9 cellular contexts compared by ENCODE assay signal in genomic region chr7:148964510-148965267, GRCh38.
DNase-seq lines count a peak whose midpoint lies in the region; ATAC-seq and TF ChIP-seq lines count a peak whose summit lies in the region.
"Had no signal": no experiment of that assay in that cellular context is flagged by ENCODE, and none has a peak within 500 bp of the region (broad histone marks: within the 10 kb centered on the region; RNA-seq: fewer than 3 reads in every experiment).

No MANE protein-coding gene starts in this region.

- TF ChIP-seq CTCF in left lung (IDR thresholded peaks at IDR 0.05) (no peak), testis (IDR thresholded peaks at IDR 0.05) (no peak)

- intact Hi-C loops in left lung (cut with DNase I) (loop anchor here (10.0 kb wide), 2 partner anchors 390 to 460 kb away; no protein-coding TSS in a partner anchor), testis (cut with DNase I; ENCODE audit: low total_unique reads) (loop anchor here (5.0 kb wide), 1 partner anchor 462 kb away; no protein-coding TSS in a partner anchor)

- H3K4me3 Mint-ChIP-seq in activated T-cell treated with anti-CD3 and anti-CD28 coated beads, Interleukin-2, amount 50 U/mL, for 72 hours, result peak overlapping the region; percentile 85 to 96
- H3K4me3 Mint-ChIP-seq in activated CD8-positive, alpha-beta T cell treated with anti-CD3 and anti-CD28 coated beads, Interleukin-2, amount 10 ng/mL, durations not matched to agents 7 days and 5 days, result peak overlapping the region; percentile 90

- H3K27me3 ChIP-seq in left lung, result no peaks in the 10 kb centered on the region
- no peaks in the 10 kb centered on the region for H3K27me3 ChIP-seq in testis

- peaks cover 6% of the 10 kb centered on the region for H3K27me3 Mint-ChIP-seq in activated T-cell treated with anti-CD3 and anti-CD28 coated beads, Interleukin-2, amount 50 U/mL, for 72 hours (ENCODE audit: low read depth)
- peaks cover 7% of the 10 kb centered on the region for H3K27me3 Mint-ChIP-seq in activated CD8-positive, alpha-beta T cell treated with anti-CD3 and anti-CD28 coated beads, Interleukin-2, amount 10 ng/mL, durations not matched to agents 7 days and 5 days (ENCODE audit: low read depth)

- H3K4me3 ChIP-seq in left lung (peak overlapping the region; percentile 33 to 54), testis (peak overlapping the region; percentile 29 to 55)

- peaks cover 0 to 12% of the 10 kb centered on the region in 2 donors for H3K4me1 ChIP-seq in left lung
- H3K4me1 ChIP-seq in testis, result peaks cover 6% of the 10 kb centered on the region

- no peaks in the 10 kb centered on the region for H3K36me3 Mint-ChIP-seq in activated T-cell treated with anti-CD3 and anti-CD28 coated beads, Interleukin-2, amount 50 U/mL, for 72 hours (ENCODE audit: insufficient read depth in 2 of 2)
- H3K36me3 Mint-ChIP-seq in activated CD8-positive, alpha-beta T cell treated with anti-CD3 and anti-CD28 coated beads, Interleukin-2, amount 10 ng/mL, durations not matched to agents 7 days and 5 days (ENCODE audit: low read depth), result no peaks in the 10 kb centered on the region

- CTCF ChIA-PET in activated CD8-positive, alpha-beta T cell treated with anti-CD3 and anti-CD28 coated beads, Interleukin-2, amount 10 ng/mL, durations not matched to agents 7 days and 5 days (lab: Charles Lee), result interaction anchor here (0.8 to 3.0 kb wide), 10 partner anchors 10 to 437 kb away, joined by 3 to 26 read pairs (median 6); no protein-coding TSS in a partner anchor

- H3K9me3 ChIP-seq in left lung, result no peaks in the 10 kb centered on the region
- H3K9me3 ChIP-seq in testis, result no peaks in the 10 kb centered on the region

- no peak overlapping the region for H3K27ac ChIP-seq in left lung
- H3K27ac ChIP-seq in testis, result peak overlapping the region; percentile 3 to 65

- DNase-seq in activated T-cell treated with anti-CD3 and anti-CD28 coated beads, Interleukin-2, amount 50 U/mL, for 72 hours, result no peak
- DNase-seq in activated T-cell treated with anti-CD3 and anti-CD28 coated beads, Interleukin-2, amount 50 U/mL, for 1 hour, result no peak
- DNase-seq in activated CD8-positive, alpha-beta T cell treated with anti-CD3 and anti-CD28 coated beads, Interleukin-2, amount 10 ng/mL, durations not matched to agents 7 days and 5 days, result no peak
- no peak for DNase-seq in left lung
- no peak for DNase-seq in testis
- no peak for DNase-seq in NAMALWA (ENCODE audit: low spot score)
- DNase-seq in EL, result no peak
- DNase-seq: HCEC 1CT had no signal

- peaks cover 37% of the 10 kb centered on the region for H3K4me1 Mint-ChIP-seq in activated T-cell treated with anti-CD3 and anti-CD28 coated beads, Interleukin-2, amount 50 U/mL, for 72 hours (ENCODE audit: low read depth)
- H3K4me1 Mint-ChIP-seq in activated CD8-positive, alpha-beta T cell treated with anti-CD3 and anti-CD28 coated beads, Interleukin-2, amount 10 ng/mL, durations not matched to agents 7 days and 5 days (ENCODE audit: low read depth), result peaks cover 33% of the 10 kb centered on the region

- H3K9me3 Mint-ChIP-seq in activated T-cell treated with anti-CD3 and anti-CD28 coated beads, Interleukin-2, amount 50 U/mL, for 72 hours, result no peaks in the 10 kb centered on the region
- no peaks in the 10 kb centered on the region for H3K9me3 Mint-ChIP-seq in activated CD8-positive, alpha-beta T cell treated with anti-CD3 and anti-CD28 coated beads, Interleukin-2, amount 10 ng/mL, durations not matched to agents 7 days and 5 days (ENCODE audit: insufficient read depth)

- WGBS in testis, 2 donors, result 34 to 44% methylated on average over 15 of the region's 15 CpGs

- no peak for TF ChIP-seq POLR2A in testis (IDR thresholded peaks at IDR 0.05)

- H3K36me3 ChIP-seq in left lung, result no peaks in the 10 kb centered on the region
- no peaks in the 10 kb centered on the region for H3K36me3 ChIP-seq in testis (ENCODE audit: low read depth, missing control alignments)

- POLR2A ChIA-PET in activated CD8-positive, alpha-beta T cell treated with anti-CD3 and anti-CD28 coated beads, Interleukin-2, amount 10 ng/mL, durations not matched to agents 7 days and 5 days (lab: Charles Lee), result no interaction called here

- no peak overlapping the region for H3K27ac Mint-ChIP-seq in activated T-cell treated with anti-CD3 and anti-CD28 coated beads, Interleukin-2, amount 50 U/mL, for 72 hours
- H3K27ac Mint-ChIP-seq in activated CD8-positive, alpha-beta T cell treated with anti-CD3 and anti-CD28 coated beads, Interleukin-2, amount 10 ng/mL, durations not matched to agents 7 days and 5 days, result peak overlapping the region; percentile 34

- no peak for ATAC-seq in activated T-cell treated with anti-CD3 and anti-CD28 coated beads, Interleukin-2, amount 50 U/mL, for 72 hours (replicated peaks in 1 of 2)
- no peak for ATAC-seq in activated CD8-positive, alpha-beta T cell treated with anti-CD3 and anti-CD28 coated beads, Interleukin-2, amount 10 ng/mL, durations not matched to agents 7 days and 5 days
- no peak for ATAC-seq in left lung
- ATAC-seq in HG03280 (IDR thresholded peaks at IDR 0.05; ENCODE audit: unreplicated experiment), result no peak

Comparison
In these comparisons a context has a peak if more than half of its experiments do, and no peak if none do; other contexts are left out.
1. H3K27ac ChIP-seq: peak in testis (2 of 2); none in left lung (0 of 2).